In the genomic region with DNA sequence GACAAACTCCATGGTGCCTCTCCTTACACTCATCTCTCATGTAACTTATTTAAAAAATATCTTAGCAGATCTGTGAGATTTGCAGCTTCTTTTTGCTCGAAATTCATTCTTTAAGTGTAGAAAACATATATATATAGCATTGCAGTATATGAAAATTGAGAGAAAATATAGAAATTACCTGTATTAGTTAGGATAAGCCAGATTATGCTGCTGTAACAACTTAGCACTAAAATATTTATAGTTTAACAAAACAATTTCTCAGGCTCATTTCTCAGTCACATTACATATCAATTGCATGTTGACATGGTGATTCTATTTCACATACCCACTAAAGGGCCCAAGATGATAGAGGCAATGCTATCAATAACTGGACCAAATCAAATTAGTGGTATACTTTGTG, we compare ENCODE assay signal across 3 cellular contexts.
TF ChIP-seq lines count a peak whose summit lies in the region.

No MANE protein-coding gene starts in this region.

TF ChIP-seq in HepG2, 621 proteins besides CTCF, POLR2A, EP300 and RAD21:
- no peak for TF ChIP-seq ZNF17 (CRISPR knock-in tag; IDR thresholded peaks at IDR 0.05)
- TF ChIP-seq ZNF12 (CRISPR knock-in tag; IDR thresholded peaks at IDR 0.05): peak; percentile 52; the same call in 1 of the 2 replicates
- TF ChIP-seq ZNF260 (CRISPR knock-in tag; IDR thresholded peaks at IDR 0.05; ENCODE audit: borderline replicate concordance, low read depth): no peak
- TF ChIP-seq, protein P1, sequence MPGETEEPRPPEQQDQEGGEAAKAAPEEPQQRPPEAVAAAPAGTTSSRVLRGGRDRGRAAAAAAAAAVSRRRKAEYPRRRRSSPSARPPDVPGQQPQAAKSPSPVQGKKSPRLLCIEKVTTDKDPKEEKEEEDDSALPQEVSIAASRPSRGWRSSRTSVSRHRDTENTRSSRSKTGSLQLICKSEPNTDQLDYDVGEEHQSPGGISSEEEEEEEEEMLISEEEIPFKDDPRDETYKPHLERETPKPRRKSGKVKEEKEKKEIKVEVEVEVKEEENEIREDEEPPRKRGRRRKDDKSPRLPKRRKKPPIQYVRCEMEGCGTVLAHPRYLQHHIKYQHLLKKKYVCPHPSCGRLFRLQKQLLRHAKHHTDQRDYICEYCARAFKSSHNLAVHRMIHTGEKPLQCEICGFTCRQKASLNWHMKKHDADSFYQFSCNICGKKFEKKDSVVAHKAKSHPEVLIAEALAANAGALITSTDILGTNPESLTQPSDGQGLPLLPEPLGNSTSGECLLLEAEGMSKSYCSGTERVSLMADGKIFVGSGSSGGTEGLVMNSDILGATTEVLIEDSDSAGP (CRISPR knock-in tag; IDR thresholded peaks at IDR 0.05; ENCODE audit: borderline replicate concordance): no peak

TF ChIP-seq in HEK293, 187 proteins besides CTCF, POLR2A, EP300 and RAD21:
- TF ChIP-seq ZNF529 (tag by site-specific recombination; IDR thresholded peaks at IDR 0.05; ENCODE audit: insufficient replicate concordance) (no peak), SETDB1 (IDR thresholded peaks at IDR 0.05; ENCODE audit: insufficient read length, low read length) (peak; percentile 21)

TF ChIP-seq in K562, 482 proteins besides CTCF, POLR2A, EP300 and RAD21:
- TF ChIP-seq ZNF12 (CRISPR knock-in tag; IDR thresholded peaks at IDR 0.05) (peak; percentile 83; the same call in 1 of the 2 replicates), MYC (IDR thresholded peaks at IDR 0.05; ENCODE audit: low read depth, low read length) (no peak), MYC (CRISPR knock-in tag; IDR thresholded peaks at IDR 0.05; ENCODE audit: borderline replicate concordance, low read depth) (no peak)
